ENCODE assay signal across 11 cellular contexts in genomic region chr10:72170263-72170662, GRCh38. TPM values are rescaled to one million over a fixed set of nuclear protein-coding genes. Genes with fewer than 3 reads are reported as not detected.
DNase-seq lines count a peak whose midpoint lies in the region; ATAC-seq, FAIRE-seq and TF ChIP-seq lines count a peak whose summit lies in the region.
"Had no signal": no experiment of that assay in that cellular context is flagged by ENCODE, and none has a peak within 500 bp of the region (broad histone marks: within the 10 kb centered on the region; RNA-seq: fewer than 3 reads in every experiment).

No MANE protein-coding gene starts in this region.

- H4K20me1 ChIP-seq in IMR-90 (ENCODE audit: insufficient read depth, low read length), result no peaks in the 10 kb centered on the region
- H4K20me1 ChIP-seq in astrocyte (ENCODE audit: insufficient read depth, low read length), result no peaks in the 10 kb centered on the region

- no peak overlapping the region for H3K18ac ChIP-seq in IMR-90 (ENCODE audit: low read depth, low read length)

- H3K4ac ChIP-seq in IMR-90 (ENCODE audit: low read depth, low read length), result no peak overlapping the region

- H3K4me3 Mint-ChIP-seq in astrocyte (ENCODE audit: unreplicated experiment), result no peak overlapping the region

- H3K27ac Mint-ChIP-seq in astrocyte (ENCODE audit: unreplicated experiment), result peak overlapping the region; percentile 88

- intact Hi-C loops in IMR-90 (cut with micrococcal nuclease), result loop anchor here (5.0 kb wide), 1 partner anchor 63 kb away; no protein-coding TSS in a partner anchor

- 95% methylated on average over 3 of the region's 4 CpGs; no CpG with 5 or more reads in 1 of the 2 experiments for WGBS in IMR-90 (ENCODE audit: extremely low coverage in 2 of 2, insufficient read length in 1 of 2), 2 experiments
- WGBS in upper lobe of left lung, 2 donors, result 47 to 63% methylated on average over 4 of the region's 4 CpGs

- no TSS peak for BruUV-seq in IMR-90 (replicated peaks; lab: Mats Ljungman, UMichigan)

- H3K4me2 ChIP-seq in IMR-90 (ENCODE audit: low read depth, low read length), result no peak overlapping the region
- peak overlapping the region; percentile 60 for H3K4me2 ChIP-seq in astrocyte (ENCODE audit: low read length)

- no peak overlapping the region; the same call in 1 of the 2 replicates for H2BK20ac ChIP-seq in IMR-90 (ENCODE audit: low read depth, low read length)

- no peak for TF ChIP-seq EP300 in upper lobe of left lung (IDR thresholded peaks at IDR 0.05)

- FAIRE-seq in astrocyte (lab: Jason Lieb, UNC), result no peak

- CTCF ChIA-PET in IMR-90 (lab: Yijun Ruan, JAX), result no interaction called here

- no peak for TF ChIP-seq RAD21 in IMR-90 (IDR thresholded peaks at IDR 0.05; ENCODE audit: low read length)

- peaks cover 3% of the 10 kb centered on the region for H3K9me1 ChIP-seq in IMR-90 (ENCODE audit: insufficient read depth, low read length)

- peaks cover 6% of the 10 kb centered on the region for H3K4me1 ChIP-seq in IMR-90 (ENCODE audit: control insufficient read depth, insufficient read depth, low read length)
- H3K4me1 ChIP-seq in astrocyte (ENCODE audit: insufficient read depth, low read length), result peaks cover 25% of the 10 kb centered on the region
- peaks cover 4 to 22% (median 11%) of the 10 kb centered on the region in 4 donors for H3K4me1 ChIP-seq in upper lobe of left lung

- no peak for ATAC-seq in IMR-90 (ENCODE audit: low read depth)
- peak; percentile 56 to 88 for ATAC-seq in upper lobe of left lung (ENCODE audit: low FRiP score in 2 of 2)
- no peak for ATAC-seq in GM21381 (IDR thresholded peaks at IDR 0.05; ENCODE audit: unreplicated experiment)
- ATAC-seq: gastrocnemius medialis had no signal

- no peak overlapping the region for H4K91ac ChIP-seq in IMR-90 (ENCODE audit: insufficient read depth, low read depth, low read length)

- H2AK9ac ChIP-seq in IMR-90 (replicated peaks; ENCODE audit: low read depth, low read length, poor library complexity), result no peak overlapping the region

- H3K27me3 ChIP-seq in IMR-90 (ENCODE audit: control insufficient read depth, insufficient read depth, low read length) (no peaks in the 10 kb centered on the region), astrocyte (ENCODE audit: insufficient read depth, low read length) (no peaks in the 10 kb centered on the region), upper lobe of left lung (no peaks in the 10 kb centered on the region)
- H3K27me3 ChIP-seq: gastrocnemius medialis had no signal

- no peak overlapping the region for H3K4me3 ChIP-seq in IMR-90 (ENCODE audit: insufficient read depth, low read depth, low read length)
- no peak overlapping the region for H3K4me3 ChIP-seq in astrocyte (ENCODE audit: insufficient read depth, low read depth, low read length)
- H3K4me3 ChIP-seq in upper lobe of left lung, result no peak overlapping the region
- H3K4me3 ChIP-seq: gastrocnemius medialis had no signal

- H2AK5ac ChIP-seq in IMR-90 (ENCODE audit: low read depth, low read length), result 0 out of 2 replicates have a peak overlapping the region, but pooled peaks have one; percentile 7

- POLR2A ChIA-PET in IMR-90 (lab: Charles Lee; ENCODE audit: unreplicated experiment), result no interaction called here

- no peak overlapping the region; the same call in 1 of the 2 replicates for H2BK120ac ChIP-seq in IMR-90 (ENCODE audit: low read depth, low read length)

- H3K27me3 Mint-ChIP-seq in astrocyte (ENCODE audit: low read depth, unreplicated experiment), result no peaks in the 10 kb centered on the region

- TF ChIP-seq POLR2A in IMR-90 (IDR thresholded peaks at IDR 0.05; ENCODE audit: low read depth, low read length) (no peak), upper lobe of left lung (IDR thresholded peaks at IDR 0.05) (no peak)

- no peak overlapping the region for H3K23ac ChIP-seq in IMR-90 (ENCODE audit: low read depth, low read length)

- H3K9me3 Mint-ChIP-seq in astrocyte (ENCODE audit: unreplicated experiment), result no peaks in the 10 kb centered on the region

- DNase-seq in IMR-90 (no peak), astrocyte (ENCODE audit: low read depth) (peak; percentile 59), kidney tubule cell (ENCODE audit: low spot score) (peak; percentile 88), upper lobe of left lung (peak in 1 of 2 donors; percentile 84), NK-92 (lab: John Stamatoyannopoulos, UW; ENCODE audit: unreplicated experiment) (no peak), NCI-H345 treated with DMSO at 0.1 percent for 48 hours (lab: John Stamatoyannopoulos, UW; ENCODE audit: unreplicated experiment) (no peak)
- DNase-seq: activated T-cell treated with anti-CD3 and anti-CD28 coated beads, Interleukin-2, amount 50 U/mL, for 1 hour; COR-L47; NCI-H2081 had no signal

- H3K9ac ChIP-seq in IMR-90 (ENCODE audit: low read depth, low read length) (no peak overlapping the region), astrocyte (ENCODE audit: low read length) (no peak overlapping the region)

- H4K5ac ChIP-seq in IMR-90 (ENCODE audit: low read depth, low read length), result no peak overlapping the region

- H3K9me3 ChIP-seq in IMR-90 (ENCODE audit: control insufficient read depth, insufficient read depth, low read length) (no peaks in the 10 kb centered on the region), astrocyte (ENCODE audit: insufficient read depth, low read depth, low read length) (no peaks in the 10 kb centered on the region), upper lobe of left lung (no peaks in the 10 kb centered on the region)
- H3K9me3 ChIP-seq: gastrocnemius medialis had no signal

- no peaks in the 10 kb centered on the region for H3K36me3 ChIP-seq in IMR-90 (ENCODE audit: control insufficient read depth, insufficient read depth, low read length)
- H3K36me3 ChIP-seq in astrocyte (ENCODE audit: insufficient read depth, low read length), result no peaks in the 10 kb centered on the region
- no peaks in the 10 kb centered on the region for H3K36me3 ChIP-seq in upper lobe of left lung
- H3K36me3 ChIP-seq: gastrocnemius medialis had no signal

- dilution Hi-C loops in IMR-90 (cut with HindIII; ENCODE audit: low sequenced_read_pairs, unreplicated experiment), result no loop called here

- H3K36me3 Mint-ChIP-seq in astrocyte (ENCODE audit: low read depth, unreplicated experiment), result peaks cover 2% of the 10 kb centered on the region

- TF ChIP-seq CTCF in IMR-90 (conservative IDR thresholded peaks at IDR 0.05; ENCODE audit: low read depth, low read length) (no peak), astrocyte (IDR thresholded peaks at IDR 0.05; ENCODE audit: insufficient read depth, low read depth, low read length) (no peak), upper lobe of left lung (IDR thresholded peaks at IDR 0.05) (no peak)

- H3K27ac ChIP-seq in IMR-90 (ENCODE audit: insufficient read depth, low read length) (no peak overlapping the region), astrocyte (ENCODE audit: low read depth, low read length) (no peak overlapping the region), upper lobe of left lung (peak overlapping the region in 3 of 4 donors; percentile 59 to 66 (median 59))
- H3K27ac ChIP-seq: gastrocnemius medialis had no signal

- H2BK5ac ChIP-seq in IMR-90 (ENCODE audit: low read depth, low read length, poor library complexity, severe bottlenecking), result no peak overlapping the region

- no peak overlapping the region for H2BK15ac ChIP-seq in IMR-90 (ENCODE audit: low read depth, low read length)

- no peak overlapping the region for H4K8ac ChIP-seq in IMR-90 (ENCODE audit: low read depth in 2 of 2, low read length in 2 of 2)

- peaks cover 0 to 2% of the 10 kb centered on the region in 2 experiments; a peak in 1 of 4 replicates for H3K79me1 ChIP-seq in IMR-90 (ENCODE audit: low read depth in 1 of 2, low read length in 2 of 2)

- in situ Hi-C loops in IMR-90 (cut with MboI; ENCODE audit: low sequenced_read_pairs), result no loop called here

- H3K56ac ChIP-seq in IMR-90 (ENCODE audit: extremely low read depth, insufficient read depth, low read length), result no peak overlapping the region

- H2AFZ ChIP-seq in IMR-90 (replicated peaks; ENCODE audit: low read length, poor library complexity) (no peak overlapping the region), astrocyte (ENCODE audit: low read depth, low read length) (no peak overlapping the region)

- H3K14ac ChIP-seq in IMR-90 (replicated peaks; ENCODE audit: low read depth, low read length), result no peak overlapping the region

- H3K79me2 ChIP-seq in astrocyte (ENCODE audit: insufficient read depth, low read length), result no peaks in the 10 kb centered on the region

- peaks cover 15% of the 10 kb centered on the region for H3K4me1 Mint-ChIP-seq in astrocyte (ENCODE audit: low read depth, unreplicated experiment)

TF ChIP-seq in IMR-90, 13 proteins besides CTCF, POLR2A, EP300 and RAD21 (continues in another document):
- TF ChIP-seq BHLHE40 (IDR thresholded peaks at IDR 0.05; ENCODE audit: low read depth, low read length), result no peak
- TF ChIP-seq USF2 (IDR thresholded peaks at IDR 0.05; ENCODE audit: low read depth, low read length), result no peak
- TF ChIP-seq MXI1 (IDR thresholded peaks at IDR 0.05; ENCODE audit: borderline replicate concordance, low read depth, low read length), result no peak
- TF ChIP-seq RFX5 (IDR thresholded peaks at IDR 0.05; ENCODE audit: low read depth, low read length), result no peak
- no peak for TF ChIP-seq MAFK (IDR thresholded peaks at IDR 0.05; ENCODE audit: low read depth, low read length)
- no peak for TF ChIP-seq NFE2L2 (IDR thresholded peaks at IDR 0.05; ENCODE audit: low read depth, low read length)

RNA-seq across cellular contexts. Expression of gene ANAPC16, which starts 45.5 kb away (rescaled TPM):
- total RNA-seq in IMR-90 (2012; rRNA removed) (26.3 and 35.3 TPM in 2 replicates), astrocyte (44.2 and 47.3 TPM in 2 replicates), upper lobe of left lung (100 to 1,000 TPM in 1 of 6 donors, 10 to 100 TPM in 5; 34.6 to 110 (median 92.6) TPM)
- polyA plus RNA-seq in IMR-90 (2012; rRNA removed), result 17.4 and 25.2 TPM in 2 replicates
- polyA plus RNA-seq in IMR-90 (2012; cell fraction: cytosol; rRNA removed), result 11.2 and 14.4 TPM in 2 replicates
- 4.8 and 19.4 TPM in 2 replicates for polyA plus RNA-seq in IMR-90 (2012; cell fraction: nucleus; rRNA removed; ENCODE audit: low replicate concordance)

RNA-seq across cellular contexts. Expression of gene ASCC1, which starts 45.8 kb away (rescaled TPM):
- total RNA-seq in IMR-90 (2012; rRNA removed) (21.0 and 21.9 TPM in 2 replicates), astrocyte (32.5 and 33.9 TPM in 2 replicates), upper lobe of left lung (10 to 100 TPM; 20.4 to 40.7 (median 24.4) TPM)
- 12.3 and 15.9 TPM in 2 replicates for polyA plus RNA-seq in IMR-90 (2012; rRNA removed)
- polyA plus RNA-seq in IMR-90 (2012; cell fraction: cytosol; rRNA removed), result 5.2 and 5.6 TPM in 2 replicates
- 1.5 and 9.0 TPM in 2 replicates for polyA plus RNA-seq in IMR-90 (2012; cell fraction: nucleus; rRNA removed; ENCODE audit: low replicate concordance)

Comparison
In these comparisons a context has a peak if more than half of its experiments do, and no peak if none do; other contexts are left out.
1. ATAC-seq: peak in upper lobe of left lung (2 of 2); none in IMR-90 (single experiment) and GM21381 (single experiment).
2. DNase-seq: peak in astrocyte (single experiment) and kidney tubule cell (single experiment); none in IMR-90 (single experiment), NK-92 (single experiment) and NCI-H345 treated with DMSO at 0.1 percent for 48 hours (single experiment).
3. H3K27ac ChIP-seq: peak in upper lobe of left lung (3 of 4); none in IMR-90 (single experiment) and astrocyte (single experiment).